Comparison of ENCODE assay signal across 19 cellular contexts in genomic region chr6:43434943-43435342, GRCh38. TPM values are rescaled to one million over a fixed set of nuclear protein-coding genes. Genes with fewer than 3 reads are reported as not detected.
"Had no signal": no experiment of that assay in that cellular context is flagged by ENCODE, and none has a peak within 500 bp of the region (broad histone marks: within the 10 kb centered on the region; RNA-seq: fewer than 3 reads in every experiment).

No MANE protein-coding gene starts in this region.

- ATAC-seq: gastroesophageal sphincter; naive thymus-derived CD4-positive, alpha-beta T cell; psoas muscle had no signal

- H3K4me1 ChIP-seq: psoas muscle had no signal

- H3K27me3 Mint-ChIP-seq: naive thymus-derived CD4-positive, alpha-beta T cell had no signal

- DNase-seq: dorsolateral prefrontal cortex; effector CD8-positive, alpha-beta T cell; foreskin fibroblast; glutamatergic neuron; kidney; mammary epithelial cell; naive thymus-derived CD4-positive, alpha-beta T cell; nephron progenitor cell; psoas muscle; retina; small intestine; stimulated activated CD4-positive, alpha-beta T cell treated with anti-CD3 and anti-CD28 coated beads, Interleukin-12 subunit alpha, Interleukin-12 subunit beta, amount 100 ng/mL, for 4 hours; stimulated activated naive CD4-positive, alpha-beta T cell treated with Interleukin-2 at 50 U/mL for 16 hours; trophoblast cell had no signal

- H3K9me3 ChIP-seq: esophagus muscularis mucosa, gastroesophageal sphincter, psoas muscle had no signal

- H3K4me2 ChIP-seq: hepatocyte had no signal

- H3K4me3 Mint-ChIP-seq: naive thymus-derived CD4-positive, alpha-beta T cell; nephron progenitor cell had no signal

- H3K4me3 ChIP-seq: coronary artery, dorsolateral prefrontal cortex, esophagus muscularis mucosa, gastroesophageal sphincter, hepatocyte, psoas muscle had no signal

- H3K27me3 ChIP-seq: dorsolateral prefrontal cortex, esophagus muscularis mucosa, gastroesophageal sphincter, hepatocyte had no signal

- H2AFZ ChIP-seq: hepatocyte had no signal

- H3K9me3 Mint-ChIP-seq: naive thymus-derived CD4-positive, alpha-beta T cell; nephron progenitor cell had no signal

- H3K27ac ChIP-seq: dorsolateral prefrontal cortex, gastroesophageal sphincter, psoas muscle had no signal

RNA-seq across cellular contexts. Expression of gene DLK2, which starts 20.4 kb away (rescaled TPM):
- total RNA-seq: mesenteric fat pad had no signal
